9 cellular contexts compared by ENCODE assay signal in the genomic region with DNA sequence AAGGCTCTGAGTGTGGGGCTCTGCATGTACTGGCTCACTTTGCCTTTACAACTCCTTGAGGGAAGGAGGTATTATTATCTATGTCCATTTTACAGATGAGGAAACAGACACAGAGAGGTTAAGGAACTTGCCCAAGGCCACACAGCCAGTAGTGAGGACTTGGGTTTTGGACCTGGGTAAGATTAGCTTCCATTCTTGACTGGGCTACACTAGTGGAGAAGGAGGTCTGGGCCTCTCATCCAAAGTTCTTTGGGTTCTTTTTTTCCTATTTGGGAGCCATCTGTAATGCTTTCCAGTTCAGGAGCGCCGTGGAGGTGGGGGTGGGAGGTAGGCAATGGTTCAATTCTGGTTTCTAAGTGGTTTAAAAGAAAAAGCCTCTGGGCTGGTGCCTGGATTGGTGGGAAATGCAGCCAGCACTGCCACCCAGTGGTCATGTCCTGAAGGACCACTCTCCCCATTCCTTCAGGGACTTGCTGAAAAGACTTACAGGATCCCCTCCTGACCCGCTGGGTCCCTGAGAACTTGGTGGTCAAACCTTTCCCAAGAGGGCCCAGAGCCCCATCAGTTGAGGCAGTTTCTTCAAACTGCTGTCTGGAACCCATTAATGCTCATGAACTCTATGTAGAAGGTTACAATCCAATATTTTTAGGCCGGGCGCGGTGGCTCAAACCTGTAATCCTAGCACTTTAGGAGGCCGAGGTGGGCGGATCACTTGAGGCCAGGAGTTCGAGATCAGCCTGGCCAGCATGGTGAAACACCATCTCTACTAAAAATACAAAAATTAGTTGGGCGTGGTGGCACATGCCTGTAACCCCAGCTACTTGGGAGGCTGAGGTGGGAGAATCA. TPM values are rescaled to one million over a fixed set of nuclear protein-coding genes. Genes with fewer than 3 reads are reported as not detected.
DNase-seq lines count a peak whose midpoint lies in the region; ATAC-seq, FAIRE-seq and TF ChIP-seq lines count a peak whose summit lies in the region.
"Had no signal": no experiment of that assay in that cellular context is flagged by ENCODE, and none has a peak within 500 bp of the region (broad histone marks: within the 10 kb centered on the region; RNA-seq: fewer than 3 reads in every experiment).

No MANE protein-coding gene starts in this region.

- peak; percentile 90 for TF ChIP-seq RAD21 in HepG2 (CRISPR knock-in tag; IDR thresholded peaks at IDR 0.05)

- no peak overlapping the region for H2AFZ ChIP-seq in HepG2 (ENCODE audit: low read length)

- no peak overlapping the region for H3K9ac ChIP-seq in HepG2 (ENCODE audit: insufficient read depth, low read depth, low read length)
- H3K9ac ChIP-seq: BLaER1 had no signal

- peaks cover 4 to 8% of the 10 kb centered on the region in 2 experiments; a peak in 4 of 5 replicates for H3K27me3 ChIP-seq in HepG2 (ENCODE audit: control insufficient read depth in 1 of 2, insufficient read depth in 2 of 2, low read length in 2 of 2)
- H3K27me3 ChIP-seq: BLaER1 had no signal

- POLR2A ChIA-PET in HepG2 (lab: Yijun Ruan, JAX) = no interaction called here

- no peaks in the 10 kb centered on the region for H3K36me3 Mint-ChIP-seq in chondrocyte (ENCODE audit: low read depth)

- peaks cover 23% of the 10 kb centered on the region for H3K27me3 Mint-ChIP-seq in chondrocyte (ENCODE audit: low read depth)

- peak; percentile 91 for FAIRE-seq in HepG2 (lab: Jason Lieb, UNC)

- H3K4me1 ChIP-seq in HepG2 (ENCODE audit: insufficient read depth, low read length) = no peaks in the 10 kb centered on the region
- H3K4me1 ChIP-seq: BLaER1 had no signal

- intact Hi-C loops in HepG2 (cut with micrococcal nuclease; ENCODE audit: unreplicated experiment) = loop anchor here (1.0 to 5.0 kb wide), 4 partner anchors 78 to 271 kb away; no protein-coding TSS in a partner anchor

- H3K4me1 Mint-ChIP-seq in chondrocyte (ENCODE audit: low read depth) = no peaks in the 10 kb centered on the region

- TF ChIP-seq CTCF in chondrocyte (IDR thresholded peaks at IDR 0.05) (peak; percentile 91), HepG2 (CRISPR knock-in tag; IDR thresholded peaks at IDR 0.05) (peak; percentile 89)

- no peak overlapping the region; the same call in 1 of the 2 replicates for H3K4me2 ChIP-seq in HepG2 (ENCODE audit: low read depth, low read length)
- H3K4me2 ChIP-seq: BLaER1 had no signal

- DNase-seq in NCI-H1436 (lab: John Stamatoyannopoulos, UW) (peak; percentile 54), NCI-H1436 treated with DMSO at 0.1 percent for 48 hours (lab: John Stamatoyannopoulos, UW) (no peak), NCI-H2107 (lab: John Stamatoyannopoulos, UW) (peak; percentile 27), chondrocyte (ENCODE audit: low spot score) (no peak), HepG2 (ENCODE audit: low spot score) (peak; percentile 71)
- DNase-seq in activated CD4-positive, CD25-positive, alpha-beta regulatory T cell (lab: John Stamatoyannopoulos, UW) = peak; percentile 7 to 49 (median 24)
- peak in 2 of 3 experiments; percentile 41 to 49 for DNase-seq in stimulated activated CD4-positive, alpha-beta T cell treated with anti-CD3 and anti-CD28 coated beads, TNF-alpha, amount 100 ng/mL, for 4 hours (ENCODE audit: low read depth in 3 of 3)

- ATAC-seq in HG02678 (IDR thresholded peaks at IDR 0.05; ENCODE audit: unreplicated experiment) (peak; percentile 75), HepG2 (peak; percentile 92)

- CTCF ChIA-PET in HepG2 (lab: Yijun Ruan, JAX; ENCODE audit: low intra/inter-chr PET ratio, low total read pairs) = interaction anchor here (0.6 to 2.2 kb wide), 7 partner anchors 14 to 270 kb away, joined by 3 to 22 read pairs (median 10); no protein-coding TSS in a partner anchor

- H3K9me3 ChIP-seq in HepG2 (ENCODE audit: low read length) = no peaks in the 10 kb centered on the region
- H3K9me3 ChIP-seq: BLaER1 had no signal

- H3K4me3 Mint-ChIP-seq in chondrocyte (ENCODE audit: unreplicated experiment) = no peak overlapping the region

- no TSS peak for BruUV-seq in HepG2 (replicated peaks; lab: Mats Ljungman, UMichigan)

- no peak for TF ChIP-seq POLR2A in HepG2 (IDR thresholded peaks at IDR 0.05; ENCODE audit: insufficient read depth in 1 of 2, low read depth in 2 of 2, low read length in 2 of 2)

- H3K9me3 Mint-ChIP-seq in chondrocyte (ENCODE audit: low read depth) = no peaks in the 10 kb centered on the region

- no peak overlapping the region for H3K27ac Mint-ChIP-seq in chondrocyte (ENCODE audit: unreplicated experiment)

- H4K20me1 ChIP-seq in HepG2 (ENCODE audit: insufficient read depth, low read length) = no peaks in the 10 kb centered on the region
- H4K20me1 ChIP-seq: BLaER1 had no signal

- in situ Hi-C loops in HepG2 (cut with HindIII; ENCODE audit: extremely low pct_ligation_motif_present, low pct_unique_long_range_greater_than_20kb) = no loop called here

- WGBS in HepG2 (ENCODE audit: low lambda C conversion rate) = 35% methylated on average over 10 of the region's 10 CpGs

- H3K27ac ChIP-seq in HepG2 (ENCODE audit: extremely low read length, insufficient read depth, low read length) = no peak overlapping the region
- H3K27ac ChIP-seq: BLaER1 had no signal

- TF ChIP-seq EP300 in HepG2 (IDR thresholded peaks at IDR 0.05; ENCODE audit: low read depth in 2 of 2, low read length in 2 of 2) (no peak), HepG2 (CRISPR knock-in tag; IDR thresholded peaks at IDR 0.05; ENCODE audit: borderline replicate concordance) (no peak)

- no peaks in the 10 kb centered on the region for H3K36me3 ChIP-seq in HepG2 (replicated peaks in 1 of 2; ENCODE audit: control insufficient read depth in 1 of 2, insufficient read depth in 2 of 2, low read length in 2 of 2)
- H3K36me3 ChIP-seq: BLaER1 had no signal

- no peak overlapping the region for H3K4me3 ChIP-seq in HepG2 (replicated peaks in 1 of 3; ENCODE audit: insufficient read depth in 1 of 3, low read depth in 2 of 3, low read length in 3 of 3)
- H3K4me3 ChIP-seq: BLaER1 had no signal

- no peaks in the 10 kb centered on the region for H3K79me2 ChIP-seq in HepG2 (ENCODE audit: insufficient read depth, low read length)

RNA-seq across cellular contexts. Expression of gene NOTO, which starts 38.6 kb away (rescaled TPM):
- total RNA-seq in chondrocyte = not detected in 3 replicates
- not detected in 2 replicates for total RNA-seq in HepG2 (2016; rRNA removed; fragmentation: Illumina TruSeq; extraction: Trizol)
- not detected in 2 replicates for total RNA-seq in HepG2 (2016; cell fraction: cytosol; rRNA removed; fragmentation: Illumina TruSeq; extraction: Trizol; ENCODE audit: low read depth)
- not detected in 2 replicates for total RNA-seq in HepG2 (2016; cell fraction: insoluble cytoplasmic fraction; rRNA removed; fragmentation: Illumina TruSeq; extraction: Trizol)
- total RNA-seq in HepG2 (2016; cell fraction: membrane; rRNA removed; fragmentation: Illumina TruSeq; extraction: Trizol) = not detected in 2 replicates
- not detected in 2 replicates for total RNA-seq in HepG2 (2016; cell fraction: nucleus; rRNA removed; fragmentation: Illumina TruSeq; extraction: Trizol)
- not detected in 2 replicates for polyA plus RNA-seq in HepG2 (2011; rRNA removed)
- polyA plus RNA-seq in HepG2 (2011; cell fraction: cytosol; rRNA removed) = not detected in 2 replicates
- not detected in 2 replicates for polyA plus RNA-seq in HepG2 (2011; cell fraction: nucleus; rRNA removed)
- polyA plus RNA-seq in HepG2 (2012) = not detected in 2 replicates
- polyA plus RNA-seq in HepG2 (2016; cell fraction: cytosol; fragmentation: Illumina TruSeq; extraction: Trizol; ENCODE audit: low read depth) = not detected in 2 replicates
- polyA plus RNA-seq in HepG2 (2016; cell fraction: insoluble cytoplasmic fraction; fragmentation: Illumina TruSeq; extraction: Trizol; ENCODE audit: low read depth) = not detected in 2 replicates
- not detected in 2 replicates for polyA plus RNA-seq in HepG2 (2016; cell fraction: membrane; fragmentation: Illumina TruSeq; extraction: Trizol; ENCODE audit: low read depth)
- polyA plus RNA-seq in HepG2 (2016; cell fraction: nucleus; fragmentation: Illumina TruSeq; extraction: Trizol; ENCODE audit: insufficient read depth, low read depth) = not detected in 2 replicates
- not detected in 2 replicates for polyA minus RNA-seq in HepG2 (2011; rRNA and poly(A)+ RNA removed; ENCODE audit: low replicate concordance)
- polyA minus RNA-seq in HepG2 (2011; cell fraction: cytosol; rRNA and poly(A)+ RNA removed) = not detected in 2 replicates
- not detected in 2 replicates for polyA minus RNA-seq in HepG2 (2011; cell fraction: nucleus; rRNA and poly(A)+ RNA removed)

RNA-seq across cellular contexts. Expression of gene SMYD5, which starts 50.3 kb away (rescaled TPM):
- total RNA-seq in chondrocyte (10.0 to 12.6 TPM (median 11.7 TPM) in 3 replicates), HepG2 (2016; rRNA removed; fragmentation: Illumina TruSeq; extraction: Trizol) (70.4 and 70.6 TPM in 2 replicates)
- 9.8 and 10.0 TPM in 2 replicates for total RNA-seq in HepG2 (2016; cell fraction: cytosol; rRNA removed; fragmentation: Illumina TruSeq; extraction: Trizol; ENCODE audit: low read depth)
- 60.2 and 71.8 TPM in 2 replicates for total RNA-seq in HepG2 (2016; cell fraction: insoluble cytoplasmic fraction; rRNA removed; fragmentation: Illumina TruSeq; extraction: Trizol)
- total RNA-seq in HepG2 (2016; cell fraction: membrane; rRNA removed; fragmentation: Illumina TruSeq; extraction: Trizol) = 27.7 and 31.2 TPM in 2 replicates
- total RNA-seq in HepG2 (2016; cell fraction: nucleus; rRNA removed; fragmentation: Illumina TruSeq; extraction: Trizol) = 60.7 and 66.5 TPM in 2 replicates
- polyA plus RNA-seq in HepG2 (2011; rRNA removed) = 55.8 and 62.2 TPM in 2 replicates
- 42.9 and 47.4 TPM in 2 replicates for polyA plus RNA-seq in HepG2 (2011; cell fraction: cytosol; rRNA removed)
- 96.0 and 102 TPM in 2 replicates for polyA plus RNA-seq in HepG2 (2011; cell fraction: nucleus; rRNA removed)
- 48.5 and 51.9 TPM in 2 replicates for polyA plus RNA-seq in HepG2 (2012)
- polyA plus RNA-seq in HepG2 (2016; cell fraction: cytosol; fragmentation: Illumina TruSeq; extraction: Trizol; ENCODE audit: low read depth) = 8.0 TPM in 2 replicates
- polyA plus RNA-seq in HepG2 (2016; cell fraction: insoluble cytoplasmic fraction; fragmentation: Illumina TruSeq; extraction: Trizol; ENCODE audit: low read depth) = 52.6 and 65.1 TPM in 2 replicates
- polyA plus RNA-seq in HepG2 (2016; cell fraction: membrane; fragmentation: Illumina TruSeq; extraction: Trizol; ENCODE audit: low read depth) = 20.7 and 22.3 TPM in 2 replicates
- 82.3 and 84.7 TPM in 2 replicates for polyA plus RNA-seq in HepG2 (2016; cell fraction: nucleus; fragmentation: Illumina TruSeq; extraction: Trizol; ENCODE audit: insufficient read depth, low read depth)
- 57.7 and 119 TPM in 2 replicates for polyA minus RNA-seq in HepG2 (2011; rRNA and poly(A)+ RNA removed; ENCODE audit: low replicate concordance)
- polyA minus RNA-seq in HepG2 (2011; cell fraction: cytosol; rRNA and poly(A)+ RNA removed) = 18.6 and 21.6 TPM in 2 replicates
- polyA minus RNA-seq in HepG2 (2011; cell fraction: nucleus; rRNA and poly(A)+ RNA removed) = 78.0 and 87.9 TPM in 2 replicates

RNA-seq across cellular contexts. Expression of gene RAB11FIP5, which starts 51.0 kb away (rescaled TPM):
- total RNA-seq in chondrocyte = 39.8 to 54.7 TPM (median 53.1 TPM) in 3 replicates
- total RNA-seq in HepG2 (2016; rRNA removed; fragmentation: Illumina TruSeq; extraction: Trizol) = 8.7 and 9.4 TPM in 2 replicates
- total RNA-seq in HepG2 (2016; cell fraction: cytosol; rRNA removed; fragmentation: Illumina TruSeq; extraction: Trizol; ENCODE audit: low read depth) = 3.7 and 4.2 TPM in 2 replicates
- total RNA-seq in HepG2 (2016; cell fraction: insoluble cytoplasmic fraction; rRNA removed; fragmentation: Illumina TruSeq; extraction: Trizol) = 8.6 and 9.1 TPM in 2 replicates
- total RNA-seq in HepG2 (2016; cell fraction: membrane; rRNA removed; fragmentation: Illumina TruSeq; extraction: Trizol) = 10.0 and 13.0 TPM in 2 replicates
- total RNA-seq in HepG2 (2016; cell fraction: nucleus; rRNA removed; fragmentation: Illumina TruSeq; extraction: Trizol) = 6.7 and 7.5 TPM in 2 replicates
- polyA plus RNA-seq in HepG2 (2011; rRNA removed) = 21.9 and 22.9 TPM in 2 replicates
- polyA plus RNA-seq in HepG2 (2011; cell fraction: cytosol; rRNA removed) = 17.5 and 19.5 TPM in 2 replicates
- 19.6 and 23.6 TPM in 2 replicates for polyA plus RNA-seq in HepG2 (2011; cell fraction: nucleus; rRNA removed)
- 25.5 and 27.1 TPM in 2 replicates for polyA plus RNA-seq in HepG2 (2012)
- 2.1 TPM in 2 replicates for polyA plus RNA-seq in HepG2 (2016; cell fraction: cytosol; fragmentation: Illumina TruSeq; extraction: Trizol; ENCODE audit: low read depth)
- polyA plus RNA-seq in HepG2 (2016; cell fraction: insoluble cytoplasmic fraction; fragmentation: Illumina TruSeq; extraction: Trizol; ENCODE audit: low read depth) = 8.6 and 12.8 TPM in 2 replicates
- 5.8 and 6.9 TPM in 2 replicates for polyA plus RNA-seq in HepG2 (2016; cell fraction: membrane; fragmentation: Illumina TruSeq; extraction: Trizol; ENCODE audit: low read depth)
- polyA plus RNA-seq in HepG2 (2016; cell fraction: nucleus; fragmentation: Illumina TruSeq; extraction: Trizol; ENCODE audit: insufficient read depth, low read depth) = 10.7 and 10.8 TPM in 2 replicates
- 29.9 and 45.2 TPM in 2 replicates for polyA minus RNA-seq in HepG2 (2011; rRNA and poly(A)+ RNA removed; ENCODE audit: low replicate concordance)
- polyA minus RNA-seq in HepG2 (2011; cell fraction: cytosol; rRNA and poly(A)+ RNA removed) = 12.6 and 13.2 TPM in 2 replicates
- 14.7 and 18.7 TPM in 2 replicates for polyA minus RNA-seq in HepG2 (2011; cell fraction: nucleus; rRNA and poly(A)+ RNA removed)

Comparison
In these comparisons a context has a peak if more than half of its experiments do, and no peak if none do; other contexts are left out.
1. DNase-seq: peak in NCI-H1436 (single experiment), NCI-H2107 (single experiment), activated CD4-positive, CD25-positive, alpha-beta regulatory T cell (4 of 4), HepG2 (single experiment) and stimulated activated CD4-positive, alpha-beta T cell treated with anti-CD3 and anti-CD28 coated beads, TNF-alpha, amount 100 ng/mL, for 4 hours (2 of 3); none in NCI-H1436 treated with DMSO at 0.1 percent for 48 hours (single experiment) and chondrocyte (single experiment).